35 cellular contexts compared by ENCODE assay signal in the genomic region with DNA sequence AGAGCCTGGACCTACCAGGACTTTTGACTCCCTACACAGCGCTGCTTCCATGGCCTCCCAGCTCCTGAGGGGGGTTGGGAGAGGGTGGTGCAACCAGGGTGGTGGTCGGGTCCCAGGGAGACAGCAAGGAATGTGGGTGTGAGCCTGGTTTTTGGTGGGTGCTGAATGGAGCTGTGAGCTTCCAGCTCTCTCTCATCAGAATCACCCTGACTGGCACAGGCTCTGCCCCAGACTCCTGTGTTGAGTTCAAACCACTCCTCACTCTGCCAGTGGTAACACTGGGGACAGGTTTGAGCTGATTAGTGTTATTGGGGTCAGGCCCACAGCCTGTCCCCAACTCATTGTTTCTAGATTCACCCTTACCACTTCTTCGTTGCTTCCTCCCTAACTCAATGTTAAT. TPM values are rescaled to one million over a fixed set of nuclear protein-coding genes. Genes with fewer than 3 reads are reported as not detected.
"Had no signal": no experiment of that assay in that cellular context is flagged by ENCODE, and none has a peak within 500 bp of the region (broad histone marks: within the 10 kb centered on the region; RNA-seq: fewer than 3 reads in every experiment).

No MANE protein-coding gene starts in this region.

- FAIRE-seq: bronchial epithelial cell, RCC 7860 had no signal

- H3K27ac ChIP-seq: PC-9, RWPE1, VCaP had no signal

- ATAC-seq: activated CD8-positive, alpha-beta T cell treated with anti-CD3 and anti-CD28 coated beads for 36 hours; activated naive CD8-positive, alpha-beta T cell treated with anti-CD3 and anti-CD28 coated beads, Interleukin-2, amount 50 U/mL, for 24 hours; activated T-cell treated with anti-CD3 and anti-CD28 coated beads, Interleukin-2, amount 50 U/mL, for 72 hours; activated T-helper 17 cell treated with anti-CD3 and anti-CD28 coated beads, Interleukin-2, amount 50 U/mL, for 72 hours had no signal

- H3K4me3 ChIP-seq: MG63, PC-9 had no signal

- DNase-seq: activated CD4-positive, alpha-beta T cell treated with anti-CD3 and anti-CD28 coated beads, Interleukin-2, amount 10 ng/mL, durations not matched to agents 24 days and 14 days; activated CD4-positive, alpha-beta T cell treated with anti-CD3 and anti-CD28 coated beads, Interleukin-2, amount 50 U/mL, for 4 hours; activated CD4-positive, CD25-positive, alpha-beta regulatory T cell; activated CD8-positive, alpha-beta T cell treated with anti-CD3 and anti-CD28 coated beads for 36 hours; activated gamma-delta T cell; activated naive CD4-positive, alpha-beta T cell treated with anti-CD3 and anti-CD28 coated beads, Interleukin-2, amount 10 ng/mL, durations not matched to agents 7 days and 5 days; activated naive CD8-positive, alpha-beta T cell treated with anti-CD3 and anti-CD28 coated beads, Interleukin-2, amount 50 U/mL, for 24 hours; activated T-cell treated with anti-CD3 and anti-CD28 coated beads, Interleukin-2, amount 50 U/mL, for 72 hours; anterior cingulate cortex; central memory CD4-positive, alpha-beta T cell; Kasumi-1; KG1; MG63; NCI-H1048; NCI-H1105 treated with DMSO at 0.1 percent for 48 hours; NCI-H1436; NCI-H1694; NCI-H1930; NCI-H2081 treated with DMSO at 0.1 percent for 48 hours; NCI-H345; NCI-H524 treated with DMSO at 0.1 percent for 48 hours; NK-92 treated with Interleukin-12 subunit alpha and Interleukin-12 subunit beta, amount 100 ng/mL, for 24 hours; PC-9; Right ventricle myocardium superior; SW 1271; T-helper 2 cell; T-helper 9 cell had no signal

- H3K9me3 ChIP-seq: MG63 had no signal

- H3K36me3 ChIP-seq: MG63 had no signal

- H3K9me3 Mint-ChIP-seq: activated CD4-positive, alpha-beta T cell treated with anti-CD3 and anti-CD28 coated beads, Interleukin-2, amount 10 ng/mL, durations not matched to agents 24 days and 14 days; activated CD8-positive, alpha-beta T cell treated with anti-CD3 and anti-CD28 coated beads for 36 hours; activated naive CD4-positive, alpha-beta T cell treated with anti-CD3 and anti-CD28 coated beads, Interleukin-2, amount 10 ng/mL, durations not matched to agents 7 days and 5 days; activated naive CD8-positive, alpha-beta T cell treated with anti-CD3 and anti-CD28 coated beads, Interleukin-2, amount 50 U/mL, for 24 hours; activated T-cell treated with anti-CD3 and anti-CD28 coated beads, Interleukin-2, amount 50 U/mL, for 72 hours; activated T-helper 17 cell treated with anti-CD3 and anti-CD28 coated beads, Interleukin-2, amount 50 U/mL, for 72 hours; brain had no signal

- H3K27ac Mint-ChIP-seq: activated CD4-positive, alpha-beta T cell treated with anti-CD3 and anti-CD28 coated beads, Interleukin-2, amount 10 ng/mL, durations not matched to agents 24 days and 14 days; activated CD8-positive, alpha-beta T cell treated with anti-CD3 and anti-CD28 coated beads for 36 hours; activated naive CD4-positive, alpha-beta T cell treated with anti-CD3 and anti-CD28 coated beads, Interleukin-2, amount 10 ng/mL, durations not matched to agents 7 days and 5 days; activated naive CD8-positive, alpha-beta T cell; activated naive CD8-positive, alpha-beta T cell treated with anti-CD3 and anti-CD28 coated beads, Interleukin-2, amount 50 U/mL, for 24 hours; activated T-cell treated with anti-CD3 and anti-CD28 coated beads, Interleukin-2, amount 50 U/mL, for 72 hours; activated T-helper 17 cell treated with anti-CD3 and anti-CD28 coated beads, Interleukin-2, amount 50 U/mL, for 72 hours; brain had no signal

- H3K27me3 Mint-ChIP-seq: activated CD4-positive, alpha-beta T cell treated with anti-CD3 and anti-CD28 coated beads, Interleukin-2, amount 10 ng/mL, durations not matched to agents 24 days and 14 days; activated CD8-positive, alpha-beta T cell treated with anti-CD3 and anti-CD28 coated beads for 36 hours; activated naive CD8-positive, alpha-beta T cell; brain had no signal

- H3K27me3 ChIP-seq: MG63 had no signal

- H3K4me1 Mint-ChIP-seq: activated CD4-positive, alpha-beta T cell treated with anti-CD3 and anti-CD28 coated beads, Interleukin-2, amount 10 ng/mL, durations not matched to agents 24 days and 14 days; activated naive CD4-positive, alpha-beta T cell treated with anti-CD3 and anti-CD28 coated beads, Interleukin-2, amount 10 ng/mL, durations not matched to agents 7 days and 5 days; activated naive CD8-positive, alpha-beta T cell treated with anti-CD3 and anti-CD28 coated beads, Interleukin-2, amount 50 U/mL, for 24 hours; activated T-helper 17 cell treated with anti-CD3 and anti-CD28 coated beads, Interleukin-2, amount 50 U/mL, for 72 hours had no signal

- H3K4me3 Mint-ChIP-seq: activated CD4-positive, alpha-beta T cell treated with anti-CD3 and anti-CD28 coated beads, Interleukin-2, amount 10 ng/mL, durations not matched to agents 24 days and 14 days; activated CD8-positive, alpha-beta T cell treated with anti-CD3 and anti-CD28 coated beads for 36 hours; activated naive CD4-positive, alpha-beta T cell treated with anti-CD3 and anti-CD28 coated beads, Interleukin-2, amount 10 ng/mL, durations not matched to agents 7 days and 5 days; activated naive CD8-positive, alpha-beta T cell; activated naive CD8-positive, alpha-beta T cell treated with anti-CD3 and anti-CD28 coated beads, Interleukin-2, amount 50 U/mL, for 24 hours; activated T-cell treated with anti-CD3 and anti-CD28 coated beads, Interleukin-2, amount 50 U/mL, for 72 hours; activated T-helper 17 cell treated with anti-CD3 and anti-CD28 coated beads, Interleukin-2, amount 50 U/mL, for 72 hours; brain had no signal

- H3K36me3 Mint-ChIP-seq: activated naive CD4-positive, alpha-beta T cell treated with anti-CD3 and anti-CD28 coated beads, Interleukin-2, amount 10 ng/mL, durations not matched to agents 7 days and 5 days; activated naive CD8-positive, alpha-beta T cell; brain had no signal

RNA-seq across cellular contexts. Expression of a gene that starts 50.3 kb away (rescaled TPM):
- total RNA-seq: bronchial epithelial cell, NCI-H460, PC-9, Right ventricle myocardium superior had no signal
